ENCODE assay signal across 9 cellular contexts in genomic region chr6:157187182-157188093, GRCh38.
A peak's percentile ranks its signal among the peaks of the same experiment; 100 is the strongest.
DNase-seq lines count a peak whose midpoint lies in the region; ATAC-seq and TF ChIP-seq lines count a peak whose summit lies in the region.
"Had no signal": no experiment of that assay in that cellular context is flagged by ENCODE, and none has a peak within 500 bp of the region (broad histone marks: within the 10 kb centered on the region; RNA-seq: fewer than 3 reads in every experiment).

No MANE protein-coding gene starts in this region.

- no peak overlapping the region for H2AK5ac ChIP-seq in neuronal stem cell (ENCODE audit: low read depth, low read length)

- no peak overlapping the region for H2BK5ac ChIP-seq in neuronal stem cell (ENCODE audit: low read length)

- no peaks in the 10 kb centered on the region for H3K27me3 ChIP-seq in gastrocnemius medialis
- no peaks in the 10 kb centered on the region for H3K27me3 ChIP-seq in neuronal stem cell (ENCODE audit: control insufficient read depth in 3 of 3, insufficient read depth in 3 of 3, low read depth in 1 of 3, low read length in 3 of 3)
- H3K27me3 ChIP-seq in brain microvascular endothelial cell (replicated peaks), result no peaks in the 10 kb centered on the region
- H3K27me3 ChIP-seq: adrenal gland had no signal

- no peak overlapping the region for H3K4me3 ChIP-seq in fibroblast of the aortic adventitia (ENCODE audit: low read depth, low read length)
- H3K4me3 ChIP-seq in gastrocnemius medialis, result no peak overlapping the region
- H3K4me3 ChIP-seq in neuronal stem cell (ENCODE audit: low read length in 2 of 2), result no peak overlapping the region
- H3K4me3 ChIP-seq in OCI-LY7 (ENCODE audit: low read depth, low read length, poor library complexity, severe bottlenecking), result no peak overlapping the region
- H3K4me3 ChIP-seq in brain microvascular endothelial cell (ENCODE audit: low read depth, low read length), result no peak overlapping the region
- H3K4me3 ChIP-seq: adrenal gland had no signal

- TF ChIP-seq CTCF in fibroblast of the aortic adventitia (IDR thresholded peaks at IDR 0.05; ENCODE audit: insufficient read depth, low read length) (no peak), gastrocnemius medialis (IDR thresholded peaks at IDR 0.05 in 4 of 5, conservative IDR thresholded peaks at IDR 0.05 in 1 of 5) (no peak), OCI-LY7 (conservative IDR thresholded peaks at IDR 0.05; ENCODE audit: low read length) (no peak), brain microvascular endothelial cell (IDR thresholded peaks at IDR 0.05; ENCODE audit: low read depth, low read length, missing control alignments) (no peak)

- no peak for TF ChIP-seq POLR2A in gastrocnemius medialis (IDR thresholded peaks at IDR 0.05)

- peaks cover 5% of the 10 kb centered on the region for H3K4me1 Mint-ChIP-seq in activated naive CD8-positive, alpha-beta T cell treated with anti-CD3 and anti-CD28 coated beads, Interleukin-2, amount 50 U/mL, for 24 hours

- peak overlapping the region; percentile 78 to 88 (median 80) for H3K27ac ChIP-seq in gastrocnemius medialis
- no peak overlapping the region for H3K27ac ChIP-seq in neuronal stem cell (replicated peaks; ENCODE audit: low read length)
- H3K27ac ChIP-seq in OCI-LY7 (ENCODE audit: low read depth, low read length, poor library complexity, severe bottlenecking), result no peak overlapping the region
- no peak overlapping the region for H3K27ac ChIP-seq in brain microvascular endothelial cell
- H3K27ac ChIP-seq: adrenal gland had no signal

- no peak overlapping the region for H3K14ac ChIP-seq in neuronal stem cell (ENCODE audit: low read length)

- intact Hi-C loops in gastrocnemius medialis (cut with DNase I; ENCODE audit: low total_unique reads) (loop anchor here (5.0 to 10.0 kb wide), 7 partner anchors 40 to 1440 kb away; partner anchors contain the start of gene ARID1B), OCI-LY7 (cut with micrococcal nuclease; ENCODE audit: unreplicated experiment) (loop anchor here (10.0 kb wide), 1 partner anchor 403 kb away; no protein-coding TSS in a partner anchor)

- H3K79me1 ChIP-seq in neuronal stem cell (ENCODE audit: low read depth, low read length), result no peaks in the 10 kb centered on the region

- H3K27ac Mint-ChIP-seq in activated naive CD8-positive, alpha-beta T cell treated with anti-CD3 and anti-CD28 coated beads, Interleukin-2, amount 50 U/mL, for 24 hours, result no peak overlapping the region

- H3K4me1 ChIP-seq in gastrocnemius medialis (peaks cover 26 to 27% of the 10 kb centered on the region in 2 donors), neuronal stem cell (ENCODE audit: control insufficient read depth in 2 of 2, insufficient read depth in 1 of 2, low read depth in 1 of 2, low read length in 2 of 2) (no peaks in the 10 kb centered on the region), OCI-LY7 (ENCODE audit: insufficient read depth, low read length, poor library complexity, severe bottlenecking) (no peaks in the 10 kb centered on the region)

- in situ Hi-C loops in gastrocnemius medialis (cut with MboI; ENCODE audit: low sequenced_read_pairs in 4 of 4) (loop anchor here (10.0 to 25.0 kb wide), 6 partner anchors 150 to 625 kb away; no protein-coding TSS in a partner anchor), brain microvascular endothelial cell (cut with HindIII; ENCODE audit: low pct_ligation_motif_present, low sequenced_read_pairs) (no loop called here)

- peaks cover 26% of the 10 kb centered on the region for H3K36me3 Mint-ChIP-seq in activated naive CD8-positive, alpha-beta T cell treated with anti-CD3 and anti-CD28 coated beads, Interleukin-2, amount 50 U/mL, for 24 hours (ENCODE audit: low read depth)

- no peak overlapping the region for H3K4ac ChIP-seq in neuronal stem cell (ENCODE audit: low read length)

- H3K23ac ChIP-seq in neuronal stem cell (ENCODE audit: low read depth, low read length, poor library complexity), result no peak overlapping the region

- peak; percentile 89 to 93 for ATAC-seq in gastrocnemius medialis
- no peak for ATAC-seq in activated naive CD8-positive, alpha-beta T cell treated with anti-CD3 and anti-CD28 coated beads, Interleukin-2, amount 50 U/mL, for 24 hours

- H3K79me2 ChIP-seq in OCI-LY7 (ENCODE audit: insufficient read depth, low read depth, low read length), result no peaks in the 10 kb centered on the region

- no peak overlapping the region for H2BK12ac ChIP-seq in neuronal stem cell (ENCODE audit: low read length)

- peak; percentile 20 for DNase-seq in M059J (ENCODE audit: low read depth)
- DNase-seq in NCI-H510A treated with DMSO at 0.1 percent for 48 hours (lab: John Stamatoyannopoulos, UW), result peak; percentile 87
- peak; percentile 25 for DNase-seq in fibroblast of the aortic adventitia (ENCODE audit: low read depth)
- peak; percentile 67 to 84 for DNase-seq in gastrocnemius medialis
- DNase-seq in neuronal stem cell (ENCODE audit: low spot score), result no peak
- no peak for DNase-seq in OCI-LY7 (ENCODE audit: low spot score)
- no peak for DNase-seq in activated naive CD8-positive, alpha-beta T cell treated with anti-CD3 and anti-CD28 coated beads, Interleukin-2, amount 50 U/mL, for 24 hours
- no peak for DNase-seq in brain microvascular endothelial cell

- no peaks in the 10 kb centered on the region for H3K9me3 Mint-ChIP-seq in activated naive CD8-positive, alpha-beta T cell treated with anti-CD3 and anti-CD28 coated beads, Interleukin-2, amount 50 U/mL, for 24 hours

- H4K8ac ChIP-seq in neuronal stem cell (ENCODE audit: low read depth, low read length), result no peak overlapping the region

- no peak overlapping the region for H3K18ac ChIP-seq in neuronal stem cell (ENCODE audit: low read length)

- H4K91ac ChIP-seq in neuronal stem cell (ENCODE audit: low read depth, low read length, poor library complexity), result no peak overlapping the region

- CTCF ChIA-PET in OCI-LY7 (lab: Charles Lee; ENCODE audit: unreplicated experiment), result no interaction called here

- peaks cover 0 to 33% of the 10 kb centered on the region in 2 donors for H3K36me3 ChIP-seq in gastrocnemius medialis
- H3K36me3 ChIP-seq in neuronal stem cell (replicated peaks in 1 of 2; ENCODE audit: control insufficient read depth in 2 of 2, insufficient read depth in 2 of 2, low read length in 2 of 2), result peaks cover 43 to 97% of the 10 kb centered on the region in 2 donors
- H3K36me3 ChIP-seq in OCI-LY7 (ENCODE audit: insufficient read depth, low read length), result peaks cover 98% of the 10 kb centered on the region
- peaks cover 23% of the 10 kb centered on the region for H3K36me3 ChIP-seq in brain microvascular endothelial cell (replicated peaks)

- H3K9me3 ChIP-seq in gastrocnemius medialis, result no peaks in the 10 kb centered on the region
- H3K9me3 ChIP-seq in neuronal stem cell (replicated peaks in 1 of 2; ENCODE audit: control insufficient read depth in 2 of 2, insufficient read depth in 1 of 2, low read depth in 1 of 2, low read length in 2 of 2), result no peaks in the 10 kb centered on the region
- no peaks in the 10 kb centered on the region for H3K9me3 ChIP-seq in OCI-LY7 (ENCODE audit: low read length)
- H3K9me3 ChIP-seq: adrenal gland had no signal

- no peaks in the 10 kb centered on the region for H3K27me3 Mint-ChIP-seq in activated naive CD8-positive, alpha-beta T cell treated with anti-CD3 and anti-CD28 coated beads, Interleukin-2, amount 50 U/mL, for 24 hours

- no peak overlapping the region for H2BK120ac ChIP-seq in neuronal stem cell (ENCODE audit: low read depth, low read length)

- no peaks in the 10 kb centered on the region for H3K9me2 ChIP-seq in OCI-LY7 (ENCODE audit: insufficient read depth, low read length)

- WGBS in neuronal stem cell (ENCODE audit: extremely low coverage in 2 of 2, insufficient read length in 2 of 2, insufficient replicate concordance in 1 of 2), 2 donors, result no CpG with 5 or more reads among the region's 11 CpGs

- no peaks in the 10 kb centered on the region for H4K20me1 ChIP-seq in OCI-LY7 (ENCODE audit: insufficient read depth, low read length)

- H3K4me2 ChIP-seq in neuronal stem cell (ENCODE audit: insufficient read depth, low read length, poor library complexity, severe bottlenecking), result no peak overlapping the region
- H3K4me2 ChIP-seq in OCI-LY7 (ENCODE audit: low read length), result no peak overlapping the region

- H3K9ac ChIP-seq in neuronal stem cell (ENCODE audit: low read depth, low read length, poor library complexity), result no peak overlapping the region

- H2BK15ac ChIP-seq in neuronal stem cell (ENCODE audit: low read length), result no peak overlapping the region

- H2AFZ ChIP-seq in neuronal stem cell (ENCODE audit: low read length) (no peak overlapping the region), OCI-LY7 (ENCODE audit: low read length) (no peak overlapping the region)

- H3K4me3 Mint-ChIP-seq in activated naive CD8-positive, alpha-beta T cell treated with anti-CD3 and anti-CD28 coated beads, Interleukin-2, amount 50 U/mL, for 24 hours, result no peak overlapping the region

- BruUV-seq in OCI-LY7 (replicated peaks; lab: Mats Ljungman, UMichigan), result no TSS peak

- POLR2A ChIA-PET in OCI-LY7 (lab: Charles Lee), result interaction anchor here (0.6 to 0.7 kb wide), 4 partner anchors 25 to 1722 kb away, joined by 3 to 4 read pairs (median 4); no protein-coding TSS in a partner anchor

Comparison
In these comparisons a context has a peak if more than half of its experiments do, and no peak if none do; other contexts are left out.
1. DNase-seq: peak in M059J (single experiment), NCI-H510A treated with DMSO at 0.1 percent for 48 hours (single experiment), fibroblast of the aortic adventitia (single experiment) and gastrocnemius medialis (2 of 2); none in neuronal stem cell (single experiment), OCI-LY7 (single experiment), activated naive CD8-positive, alpha-beta T cell treated with anti-CD3 and anti-CD28 coated beads, Interleukin-2, amount 50 U/mL, for 24 hours (single experiment) and brain microvascular endothelial cell (single experiment).
2. H3K27ac ChIP-seq: peak in gastrocnemius medialis (4 of 4); none in neuronal stem cell (single experiment), OCI-LY7 (single experiment) and brain microvascular endothelial cell (single experiment).